ENCODE assay signal across 18 cellular contexts in the genomic region with DNA sequence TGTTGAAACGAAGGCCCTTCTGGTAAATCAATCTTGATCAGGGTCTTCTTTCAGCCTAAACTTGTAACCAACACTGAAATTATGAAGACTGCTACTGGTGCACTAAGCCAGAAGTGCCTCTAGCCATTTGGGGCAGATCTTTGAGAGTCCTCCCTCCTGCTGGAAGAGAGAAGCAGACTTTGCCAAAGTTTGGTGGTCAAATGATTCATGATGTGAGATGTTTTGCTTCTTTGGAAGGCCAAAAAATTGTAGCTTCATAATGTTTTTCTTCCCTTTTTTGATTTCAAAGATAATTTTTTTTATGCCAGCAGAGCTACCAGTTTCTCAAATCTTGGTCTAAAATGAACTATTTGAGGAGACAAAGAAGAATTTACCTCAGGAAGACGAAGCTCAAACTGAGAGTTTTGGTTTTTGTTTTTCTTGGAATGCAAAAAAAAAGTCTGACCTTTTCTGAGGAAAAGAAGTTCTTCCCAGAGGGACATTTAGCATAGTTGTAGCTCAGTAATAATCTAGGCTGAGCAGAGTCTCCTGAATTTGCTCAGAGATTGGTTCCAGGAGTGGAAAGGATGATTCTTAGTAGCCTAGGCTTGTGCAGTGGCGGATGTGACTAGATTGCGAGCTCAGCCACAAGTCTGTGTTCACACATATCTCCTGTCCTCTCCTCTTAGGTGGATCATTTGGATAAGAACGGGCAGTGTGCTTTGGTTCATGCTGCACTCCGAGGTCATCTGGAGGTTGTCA. TPM values are rescaled to one million over a fixed set of nuclear protein-coding genes. Genes with fewer than 3 reads are reported as not detected.
DNase-seq lines count a peak whose midpoint lies in the region; FAIRE-seq and TF ChIP-seq lines count a peak whose summit lies in the region.
"Had no signal": no experiment of that assay in that cellular context is flagged by ENCODE, and none has a peak within 500 bp of the region (broad histone marks: within the 10 kb centered on the region; RNA-seq: fewer than 3 reads in every experiment).

No MANE protein-coding gene starts in this region.

- H3K9me3 Mint-ChIP-seq in chondrocyte (ENCODE audit: low read depth) = peaks cover 3% of the 10 kb centered on the region
- H3K9me3 Mint-ChIP-seq: activated CD4-positive, alpha-beta T cell treated with anti-CD3 and anti-CD28 coated beads, Interleukin-2, amount 10 ng/mL, durations not matched to agents 7 days and 5 days; activated T-helper 2 cell treated with anti-CD3 and anti-CD28 coated beads, Interferon-gamma antibody, Interleukin-2, Interleukin-4, amounts not matched to agents 10 μg/mL and 5 μg/mL and 100 μg/mL, durations not matched to agents 14 hours and 24 hours and 36 hours; central memory CD8-positive, alpha-beta T cell had no signal

- intact Hi-C loops in stomach (cut with DNase I; ENCODE audit: low total_unique reads) = no loop called here

- TF ChIP-seq POLR2A in stomach (IDR thresholded peaks at IDR 0.05) = no peak

- POLR2A ChIA-PET in AG04449 (lab: Yijun Ruan, JAX) = interaction anchor here (1.4 kb wide), 1 partner anchor 29 kb away, joined by 7 read pairs; no protein-coding TSS in a partner anchor

- CTCF ChIA-PET in AG04449 (lab: Yijun Ruan, JAX) = interaction anchor here (0.8 to 4.5 kb wide), 3 partner anchors 9 to 313 kb away, joined by 4 to 41 read pairs (median 5); no protein-coding TSS in a partner anchor

- peak overlapping the region; percentile 49 for H3K27ac Mint-ChIP-seq in chondrocyte (ENCODE audit: unreplicated experiment)
- H3K27ac Mint-ChIP-seq: activated CD4-positive, alpha-beta T cell treated with anti-CD3 and anti-CD28 coated beads, Interleukin-2, amount 10 ng/mL, durations not matched to agents 7 days and 5 days; activated T-helper 2 cell treated with anti-CD3 and anti-CD28 coated beads, Interferon-gamma antibody, Interleukin-2, Interleukin-4, amounts not matched to agents 10 μg/mL and 5 μg/mL and 100 μg/mL, durations not matched to agents 14 hours and 24 hours and 36 hours had no signal

- no peak overlapping the region for H3K27ac ChIP-seq in stomach
- H3K27ac ChIP-seq: pancreas had no signal

- FAIRE-seq in HTR-8/SVneo (lab: Jason Lieb, UNC) = peak; percentile 26
- FAIRE-seq: endothelial cell of umbilical vein, pancreas had no signal

- H3K4me1 ChIP-seq in stomach = peaks cover 0 to 17% (median 12%) of the 10 kb centered on the region in 4 donors
- H3K4me1 ChIP-seq: pancreas had no signal

- no peaks in the 10 kb centered on the region for H3K27me3 Mint-ChIP-seq in chondrocyte (ENCODE audit: low read depth)
- H3K27me3 Mint-ChIP-seq: activated CD4-positive, alpha-beta T cell treated with anti-CD3 and anti-CD28 coated beads, Interleukin-2, amount 10 ng/mL, durations not matched to agents 7 days and 5 days; central memory CD8-positive, alpha-beta T cell had no signal

- H3K4me1 Mint-ChIP-seq in chondrocyte (ENCODE audit: low read depth) = peaks cover 41% of the 10 kb centered on the region
- H3K4me1 Mint-ChIP-seq: central memory CD8-positive, alpha-beta T cell had no signal

- H3K4me3 ChIP-seq in AG04449 (ENCODE audit: low read depth, low read length) (no peak overlapping the region), stomach (no peak overlapping the region)
- H3K4me3 ChIP-seq: pancreas had no signal

- H3K9me3 ChIP-seq in stomach = no peaks in the 10 kb centered on the region
- H3K9me3 ChIP-seq: pancreas had no signal

- 70 to 90% (median 84%) methylated on average over 6 of the region's 6 CpGs for WGBS in stomach, 5 donors

- TF ChIP-seq CTCF in AG04449 (IDR thresholded peaks at IDR 0.05; ENCODE audit: insufficient read depth, low read length, missing control alignments) (no peak), chondrocyte (IDR thresholded peaks at IDR 0.05) (peak; percentile 29), stomach (IDR thresholded peaks at IDR 0.05) (no peak)

- DNase-seq in AG04449 (ENCODE audit: low read depth, low spot score) = peak; percentile 26
- DNase-seq in HTR-8/SVneo (ENCODE audit: insufficient read length, low spot score) = no peak
- DNase-seq in chondrocyte (ENCODE audit: low spot score) = no peak
- DNase-seq in hepatic stellate cell (ENCODE audit: low spot score) = peak; percentile 50
- DNase-seq in HPDE6-E6E7 (ENCODE audit: extremely low spot score) = no peak
- DNase-seq in stomach = no peak
- DNase-seq in NCI-H524 (lab: John Stamatoyannopoulos, UW) = no peak
- no peak for DNase-seq in SHP77 (lab: John Stamatoyannopoulos, UW)
- DNase-seq: ACHN; activated CD4-positive, alpha-beta T cell treated with anti-CD3 and anti-CD28 coated beads, Interleukin-2, amount 10 ng/mL, durations not matched to agents 7 days and 5 days; NCI-H187 treated with DMSO at 0.1 percent for 48 hours; NCI-H748 treated with DMSO at 0.1 percent for 48 hours; pancreas; T1000; trophoblast cell had no signal

- H3K36me3 ChIP-seq in stomach = peaks cover 0 to 26% (median 19%) of the 10 kb centered on the region in 4 donors
- H3K36me3 ChIP-seq: pancreas had no signal

- peaks cover 27% of the 10 kb centered on the region for H3K36me3 Mint-ChIP-seq in chondrocyte (ENCODE audit: low read depth)

- no peaks in the 10 kb centered on the region for H3K27me3 ChIP-seq in stomach
- H3K27me3 ChIP-seq: pancreas had no signal

- no peak for TF ChIP-seq EP300 in stomach (IDR thresholded peaks at IDR 0.05)

- H3K4me3 Mint-ChIP-seq in chondrocyte (ENCODE audit: unreplicated experiment) = no peak overlapping the region
- H3K4me3 Mint-ChIP-seq: activated CD4-positive, alpha-beta T cell treated with anti-CD3 and anti-CD28 coated beads, Interleukin-2, amount 10 ng/mL, durations not matched to agents 7 days and 5 days; central memory CD8-positive, alpha-beta T cell had no signal

RNA-seq across cellular contexts. Expression of gene CYB561, which starts 50.9 kb away (rescaled TPM):
- total RNA-seq in chondrocyte (6.2 to 10.1 TPM (median 9.0 TPM) in 3 replicates), stomach (100 to 1,000 TPM in 2 of 5 donors, 10 to 100 TPM in 3; 26.1 to 394 (median 97.1) TPM)
- polyA plus RNA-seq in stomach = 10 to 100 TPM; 10.8 to 27.4 (median 23.7) TPM

Comparison
In these comparisons a context has a peak if more than half of its experiments do, and no peak if none do; other contexts are left out.
1. DNase-seq: peak in AG04449 (single experiment) and hepatic stellate cell (single experiment); none in HTR-8/SVneo (single experiment), chondrocyte (single experiment), HPDE6-E6E7 (single experiment), stomach (single experiment), NCI-H524 (0 of 2) and SHP77 (0 of 2).